In the genomic region with DNA sequence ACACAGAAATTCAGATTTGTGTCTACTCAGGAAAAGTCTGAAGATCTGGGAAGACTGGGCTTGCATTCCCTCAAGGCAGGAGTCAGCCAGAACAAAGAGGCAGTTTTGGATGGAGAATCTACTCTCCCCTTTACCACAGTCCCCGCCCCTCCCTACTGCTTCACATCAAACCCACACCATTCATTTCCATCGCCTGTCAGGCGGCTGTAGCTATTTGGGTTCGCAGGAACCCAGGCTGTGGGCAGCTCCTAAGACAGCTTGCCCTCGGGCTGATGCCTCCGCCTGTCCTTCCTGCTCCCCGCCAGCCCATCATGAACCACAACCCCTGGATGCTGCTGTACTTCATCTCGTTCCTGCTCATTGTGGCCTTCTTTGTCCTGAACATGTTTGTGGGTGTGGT, we compare ENCODE assay signal across 31 cellular contexts. TPM values are rescaled to one million over a fixed set of nuclear protein-coding genes. Genes with fewer than 3 reads are reported as not detected.
"Had no signal": no experiment of that assay in that cellular context is flagged by ENCODE, and none has a peak within 500 bp of the region (broad histone marks: within the 10 kb centered on the region; RNA-seq: fewer than 3 reads in every experiment).

No MANE protein-coding gene starts in this region.

- H3K4me1 Mint-ChIP-seq: stimulated activated naive B cell treated with anti-CD40 and anti-IgM and Interleukin-4, amounts not matched to agents 10 μg/mL and 1 μg/mL and 100 μg/mL, for 72 hours; stimulated activated naive CD8-positive, alpha-beta T cell treated with anti-CD3 and anti-CD28 coated beads, Interleukin-15, amount 100 ng/mL, for 72 hours had no signal

- H3K4me2 ChIP-seq: neural progenitor cell had no signal

- H3K9me3 Mint-ChIP-seq: mesothelial cell of epicardium; naive B cell; natural killer cell treated with Interleukin-12 subunit alpha and Interleukin-12 subunit beta and Interleukin-15 and Interleukin-18, amount 100 ng/mL, for 72 hours; neural progenitor cell; stimulated activated naive B cell treated with anti-CD40 and anti-IgM and Interleukin-4, amounts not matched to agents 10 μg/mL and 1 μg/mL and 100 μg/mL, for 72 hours; stimulated activated naive CD8-positive, alpha-beta T cell treated with anti-CD3 and anti-CD28 coated beads, Interleukin-15, amount 100 ng/mL, for 72 hours had no signal

- H3K27ac ChIP-seq: dorsolateral prefrontal cortex, epithelial cell of prostate, gastroesophageal sphincter, heart right ventricle, left lung, neural progenitor cell, psoas muscle, skin epidermis, spleen, suprapubic skin, transverse colon, upper lobe of right lung, vagina had no signal

- H3K9me3 ChIP-seq: gastroesophageal sphincter, heart right ventricle, left lung, mucosa of descending colon, psoas muscle, spleen, suprapubic skin, transverse colon, upper lobe of right lung, vagina had no signal

- H3K4me3 Mint-ChIP-seq: mesothelial cell of epicardium; naive B cell; natural killer cell treated with Interleukin-12 subunit alpha and Interleukin-12 subunit beta and Interleukin-15 and Interleukin-18, amount 100 ng/mL, for 72 hours; neural progenitor cell; stimulated activated naive B cell treated with anti-CD40 and anti-IgM and Interleukin-4, amounts not matched to agents 10 μg/mL and 1 μg/mL and 100 μg/mL, for 72 hours; stimulated activated naive CD8-positive, alpha-beta T cell treated with anti-CD3 and anti-CD28 coated beads, Interleukin-15, amount 100 ng/mL, for 72 hours had no signal

- H2AFZ ChIP-seq: neural progenitor cell had no signal

- FAIRE-seq: colon, islet of Langerhans had no signal

- H3K36me3 Mint-ChIP-seq: mesothelial cell of epicardium; naive B cell; natural killer cell treated with Interleukin-12 subunit alpha and Interleukin-12 subunit beta and Interleukin-15 and Interleukin-18, amount 100 ng/mL, for 72 hours; stimulated activated naive B cell treated with anti-CD40 and anti-IgM and Interleukin-4, amounts not matched to agents 10 μg/mL and 1 μg/mL and 100 μg/mL, for 72 hours had no signal

- DNase-seq: dorsolateral prefrontal cortex; effector CD4-positive, alpha-beta T cell; foreskin fibroblast; heart right ventricle; hippocampal formation; left cardiac atrium; mesenchymal stem cell; mucosa of descending colon; naive B cell; nucleus accumbens; psoas muscle; right cardiac atrium; spleen; stimulated activated CD4-positive, alpha-beta T cell treated with anti-CD3 and anti-CD28 coated beads, Interleukin-4, amount 100 ng/mL, for 4 hours; stimulated activated naive B cell treated with anti-CD40 and anti-IgM and Interleukin-4, amounts not matched to agents 10 μg/mL and 1 μg/mL and 100 μg/mL, for 72 hours; stimulated activated naive CD8-positive, alpha-beta T cell treated with anti-CD3 and anti-CD28 coated beads, Interleukin-15, amount 100 ng/mL, for 72 hours; transverse colon; upper lobe of right lung had no signal

- H3K27ac Mint-ChIP-seq: mesothelial cell of epicardium; natural killer cell treated with Interleukin-12 subunit alpha and Interleukin-12 subunit beta and Interleukin-15 and Interleukin-18, amount 100 ng/mL, for 72 hours; neural progenitor cell; stimulated activated naive B cell treated with anti-CD40 and anti-IgM and Interleukin-4, amounts not matched to agents 10 μg/mL and 1 μg/mL and 100 μg/mL, for 72 hours; stimulated activated naive CD8-positive, alpha-beta T cell treated with anti-CD3 and anti-CD28 coated beads, Interleukin-15, amount 100 ng/mL, for 72 hours had no signal

- H3K27me3 ChIP-seq: neural progenitor cell, transverse colon, vagina had no signal

- H3K9ac ChIP-seq: neural progenitor cell had no signal

- H3K4me1 ChIP-seq: psoas muscle had no signal

RNA-seq across cellular contexts. Expression of a gene that starts 27.2 kb away (rescaled TPM):
- total RNA-seq: natural killer cell treated with Interleukin-12 subunit alpha and Interleukin-12 subunit beta and Interleukin-15 and Interleukin-18, amount 100 ng/mL, for 72 hours had no signal

RNA-seq across cellular contexts. Expression of a gene that starts 47.0 kb away (rescaled TPM):
- total RNA-seq: kidney epithelial cell; lung microvascular endothelial cell; natural killer cell treated with Interleukin-12 subunit alpha and Interleukin-12 subunit beta and Interleukin-15 and Interleukin-18, amount 100 ng/mL, for 72 hours; upper lobe of right lung had no signal
